10 cellular contexts compared by ENCODE assay signal in genomic region chr3:142029052-142029642, GRCh38.
DNase-seq lines count a peak whose midpoint lies in the region; ATAC-seq and TF ChIP-seq lines count a peak whose summit lies in the region.
"Had no signal": no experiment of that assay in that cellular context is flagged by ENCODE, and none has a peak within 500 bp of the region (broad histone marks: within the 10 kb centered on the region; RNA-seq: fewer than 3 reads in every experiment).

No MANE protein-coding gene starts in this region.

- no peak for TF ChIP-seq POLR2A in transverse colon (IDR thresholded peaks at IDR 0.05)

- no peak for TF ChIP-seq EP300 in transverse colon (IDR thresholded peaks at IDR 0.05; ENCODE audit: low read depth)

- H3K36me3 ChIP-seq in transverse colon: no peaks in the 10 kb centered on the region

- DNase-seq in activated CD8-positive, alpha-beta T cell treated with anti-CD3 and anti-CD28 coated beads for 36 hours: no peak
- DNase-seq in activated CD8-positive, alpha-beta T cell treated with anti-CD3 and anti-CD28 coated beads, Interleukin-2, amount 10 ng/mL, durations not matched to agents 7 days and 5 days: no peak
- DNase-seq in NCI-H1105 treated with DMSO at 0.1 percent for 48 hours (lab: John Stamatoyannopoulos, UW): peak; percentile 69
- no peak for DNase-seq in left ventricle myocardium superior
- no peak for DNase-seq in transverse colon
- no peak for DNase-seq in NCI-H526 (lab: John Stamatoyannopoulos, UW)
- no peak for DNase-seq in SHP77 treated with DMSO at 0.1 percent for 48 hours (lab: John Stamatoyannopoulos, UW)
- DNase-seq: activated naive CD8-positive, alpha-beta T cell treated with anti-CD3 and anti-CD28 coated beads, Interleukin-2, amount 50 U/mL, for 24 hours; NCI-H1694 treated with DMSO at 0.1 percent for 48 hours had no signal

- H3K9me3 ChIP-seq in transverse colon: no peaks in the 10 kb centered on the region

- H3K4me1 Mint-ChIP-seq in activated CD8-positive, alpha-beta T cell treated with anti-CD3 and anti-CD28 coated beads for 36 hours (ENCODE audit: low read depth): peaks cover 20% of the 10 kb centered on the region
- peaks cover 17% of the 10 kb centered on the region for H3K4me1 Mint-ChIP-seq in activated CD8-positive, alpha-beta T cell treated with anti-CD3 and anti-CD28 coated beads, Interleukin-2, amount 10 ng/mL, durations not matched to agents 7 days and 5 days (ENCODE audit: low read depth)

- H3K9me3 Mint-ChIP-seq in activated CD8-positive, alpha-beta T cell treated with anti-CD3 and anti-CD28 coated beads for 36 hours: no peaks in the 10 kb centered on the region
- no peaks in the 10 kb centered on the region for H3K9me3 Mint-ChIP-seq in activated CD8-positive, alpha-beta T cell treated with anti-CD3 and anti-CD28 coated beads, Interleukin-2, amount 10 ng/mL, durations not matched to agents 7 days and 5 days (ENCODE audit: insufficient read depth)

- H3K4me3 Mint-ChIP-seq in activated CD8-positive, alpha-beta T cell treated with anti-CD3 and anti-CD28 coated beads for 36 hours: no peak overlapping the region
- H3K4me3 Mint-ChIP-seq in activated CD8-positive, alpha-beta T cell treated with anti-CD3 and anti-CD28 coated beads, Interleukin-2, amount 10 ng/mL, durations not matched to agents 7 days and 5 days: no peak overlapping the region

- H3K27ac ChIP-seq in transverse colon: peak overlapping the region; percentile 41 to 57 (median 48)

- no peak for ATAC-seq in activated CD8-positive, alpha-beta T cell treated with anti-CD3 and anti-CD28 coated beads for 36 hours
- no peak for ATAC-seq in activated CD8-positive, alpha-beta T cell treated with anti-CD3 and anti-CD28 coated beads, Interleukin-2, amount 10 ng/mL, durations not matched to agents 7 days and 5 days
- ATAC-seq in left ventricle myocardium superior (peak; percentile 63), GM18909 (IDR thresholded peaks at IDR 0.05; ENCODE audit: poor library complexity, unreplicated experiment) (no peak)

- no peak overlapping the region for H3K4me3 ChIP-seq in transverse colon

- peaks cover 0 to 39% (median 9%) of the 10 kb centered on the region in 4 donors for H3K4me1 ChIP-seq in transverse colon

- no peak for TF ChIP-seq CTCF in activated CD8-positive, alpha-beta T cell treated with anti-CD3 and anti-CD28 coated beads for 36 hours (IDR thresholded peaks at IDR 0.05)
- TF ChIP-seq CTCF in transverse colon (IDR thresholded peaks at IDR 0.05): no peak

- no peaks in the 10 kb centered on the region for H3K27me3 Mint-ChIP-seq in activated CD8-positive, alpha-beta T cell treated with anti-CD3 and anti-CD28 coated beads for 36 hours
- no peaks in the 10 kb centered on the region for H3K27me3 Mint-ChIP-seq in activated CD8-positive, alpha-beta T cell treated with anti-CD3 and anti-CD28 coated beads, Interleukin-2, amount 10 ng/mL, durations not matched to agents 7 days and 5 days (ENCODE audit: low read depth)
- H3K27me3 Mint-ChIP-seq: activated naive CD8-positive, alpha-beta T cell treated with anti-CD3 and anti-CD28 coated beads, Interleukin-2, amount 50 U/mL, for 24 hours had no signal

- CTCF ChIA-PET in activated CD8-positive, alpha-beta T cell treated with anti-CD3 and anti-CD28 coated beads for 36 hours (lab: Charles Lee): interaction anchor here (1.0 to 1.7 kb wide), 2 partner anchors 9 to 290 kb away, joined by 3 to 5 read pairs; no protein-coding TSS in a partner anchor
- CTCF ChIA-PET in activated CD8-positive, alpha-beta T cell treated with anti-CD3 and anti-CD28 coated beads, Interleukin-2, amount 10 ng/mL, durations not matched to agents 7 days and 5 days (lab: Charles Lee): interaction anchor here (1.1 kb wide), 1 partner anchor 145 kb away, joined by 3 read pairs; no protein-coding TSS in a partner anchor

- POLR2A ChIA-PET in activated CD8-positive, alpha-beta T cell treated with anti-CD3 and anti-CD28 coated beads for 36 hours (lab: Charles Lee): interaction anchor here (0.6 to 1.4 kb wide), 2 partner anchors 15 to 259 kb away, joined by 3 read pairs; no protein-coding TSS in a partner anchor
- POLR2A ChIA-PET in activated CD8-positive, alpha-beta T cell treated with anti-CD3 and anti-CD28 coated beads, Interleukin-2, amount 10 ng/mL, durations not matched to agents 7 days and 5 days (lab: Charles Lee): interaction anchor here (1.3 to 1.5 kb wide), 3 partner anchors 9 to 717 kb away, joined by 3 to 4 read pairs (median 4); no protein-coding TSS in a partner anchor

- peaks cover 3% of the 10 kb centered on the region for H3K36me3 Mint-ChIP-seq in activated CD8-positive, alpha-beta T cell treated with anti-CD3 and anti-CD28 coated beads for 36 hours (ENCODE audit: low read depth)
- peaks cover 4% of the 10 kb centered on the region for H3K36me3 Mint-ChIP-seq in activated CD8-positive, alpha-beta T cell treated with anti-CD3 and anti-CD28 coated beads, Interleukin-2, amount 10 ng/mL, durations not matched to agents 7 days and 5 days (ENCODE audit: low read depth)

- peak overlapping the region; percentile 51 for H3K27ac Mint-ChIP-seq in activated CD8-positive, alpha-beta T cell treated with anti-CD3 and anti-CD28 coated beads for 36 hours
- no peak overlapping the region for H3K27ac Mint-ChIP-seq in activated CD8-positive, alpha-beta T cell treated with anti-CD3 and anti-CD28 coated beads, Interleukin-2, amount 10 ng/mL, durations not matched to agents 7 days and 5 days

- 27 to 47% methylated on average over 3 of the region's 3 CpGs for WGBS in transverse colon (ENCODE audit: low coverage in 1 of 2), 2 donors

- H3K27me3 ChIP-seq in transverse colon: no peaks in the 10 kb centered on the region

- in situ Hi-C loops in transverse colon (cut with MboI; ENCODE audit: low pct_ligation_motif_present in 1 of 4, low pct_unique_long_range_greater_than_20kb in 1 of 4, low sequenced_read_pairs in 3 of 4): no loop called here

- intact Hi-C loops in activated CD8-positive, alpha-beta T cell treated with anti-CD3 and anti-CD28 coated beads for 36 hours (cut with micrococcal nuclease): no loop called here
- intact Hi-C loops in left ventricle myocardium superior (cut with micrococcal nuclease) (no loop called here), transverse colon (cut with DNase I; ENCODE audit: low total_unique reads) (no loop called here)
